Comparison of ENCODE assay signal across 9 cellular contexts in the genomic region with DNA sequence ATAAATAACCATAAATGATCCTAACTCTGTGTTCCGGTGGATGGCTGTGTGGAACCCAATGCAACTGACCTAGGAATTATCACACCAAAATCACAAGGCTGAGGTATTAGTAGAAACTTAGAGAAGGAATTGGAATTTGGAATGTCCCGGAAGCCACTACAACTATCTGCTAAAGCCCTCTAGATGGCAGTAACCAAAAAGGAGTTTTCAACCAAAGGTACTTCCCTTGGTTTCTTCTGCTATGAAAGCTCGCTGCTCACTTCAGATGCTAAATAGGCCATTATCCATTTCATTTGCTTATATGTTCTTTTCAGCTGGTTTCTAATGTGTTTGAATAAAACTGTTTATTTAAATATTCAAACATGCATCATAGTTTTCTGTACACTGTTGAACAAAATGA.
A peak's percentile ranks its signal among the peaks of the same experiment; 100 is the strongest.
DNase-seq lines count a peak whose midpoint lies in the region; ATAC-seq and TF ChIP-seq lines count a peak whose summit lies in the region.
"Had no signal": no experiment of that assay in that cellular context is flagged by ENCODE, and none has a peak within 500 bp of the region (broad histone marks: within the 10 kb centered on the region; RNA-seq: fewer than 3 reads in every experiment).

No MANE protein-coding gene starts in this region.

- no peak overlapping the region for H3K27ac ChIP-seq in dorsolateral prefrontal cortex
- H3K27ac ChIP-seq in CD4-positive, alpha-beta memory T cell (ENCODE audit: low read depth, low read length) = no peak overlapping the region

- H3K36me3 ChIP-seq in NT2/D1 (ENCODE audit: insufficient read depth, insufficient read length, low read length) = no peaks in the 10 kb centered on the region
- H3K36me3 ChIP-seq in CD4-positive, alpha-beta memory T cell (ENCODE audit: insufficient read depth, low read length) = no peaks in the 10 kb centered on the region

- intact Hi-C loops in dorsolateral prefrontal cortex (cut with DNase I) = no loop called here
- intact Hi-C loops in CD4-positive, alpha-beta memory T cell (cut with micrococcal nuclease) = no loop called here

- H3K9me3 Mint-ChIP-seq in CD4-positive, alpha-beta memory T cell = peaks cover 2 to 6% (median 5%) of the 10 kb centered on the region in 8 donors

- H3K36me3 Mint-ChIP-seq in CD4-positive, alpha-beta memory T cell = no peaks in the 10 kb centered on the region

- H3K27me3 Mint-ChIP-seq in CD4-positive, alpha-beta memory T cell = no peaks in the 10 kb centered on the region

- H3K27me3 ChIP-seq in NT2/D1 (ENCODE audit: insufficient read depth, insufficient read length) = no peaks in the 10 kb centered on the region
- no peaks in the 10 kb centered on the region for H3K27me3 ChIP-seq in dorsolateral prefrontal cortex
- no peaks in the 10 kb centered on the region for H3K27me3 ChIP-seq in CD4-positive, alpha-beta memory T cell (ENCODE audit: insufficient read depth, low read length)

- H3K9ac ChIP-seq in NT2/D1 (ENCODE audit: insufficient read length, low read depth) = no peak overlapping the region

- ATAC-seq in HG02970 (IDR thresholded peaks at IDR 0.05; ENCODE audit: low FRiP score, unreplicated experiment) = no peak

- no peaks in the 10 kb centered on the region for H3K9me3 ChIP-seq in NT2/D1 (ENCODE audit: insufficient read depth, low read length)
- no peaks in the 10 kb centered on the region for H3K9me3 ChIP-seq in CD4-positive, alpha-beta memory T cell (ENCODE audit: control insufficient read depth in 1 of 2, low read length in 2 of 2)

- POLR2A ChIA-PET in CD4-positive, alpha-beta memory T cell (lab: Charles Lee; ENCODE audit: partially characterized antibody) = no interaction called here

- H3K4me3 Mint-ChIP-seq in CD4-positive, alpha-beta memory T cell = no peak overlapping the region

- H3K4me1 ChIP-seq in NT2/D1 (ENCODE audit: insufficient read depth, insufficient read length) = no peaks in the 10 kb centered on the region
- H3K4me1 ChIP-seq in CD4-positive, alpha-beta memory T cell (ENCODE audit: insufficient read depth, low read length) = no peaks in the 10 kb centered on the region

- DNase-seq in NCI-H1436 (lab: John Stamatoyannopoulos, UW) (peak; percentile 9), NCI-H1436 treated with DMSO at 0.1 percent for 48 hours (lab: John Stamatoyannopoulos, UW) (no peak), NT2/D1 (ENCODE audit: low read depth, low spot score) (peak; percentile 20), dorsolateral prefrontal cortex (no peak), renal cortical epithelial cell (ENCODE audit: low read depth) (peak; percentile 64), islet precursor cell (no peak)
- DNase-seq in CD4-positive, alpha-beta memory T cell = no peak
- DNase-seq: activated CD4-positive, CD25-positive, alpha-beta regulatory T cell treated with anti-CD3 and anti-CD28 coated beads, Interleukin-2, amount 50 U/mL, for 72 hours had no signal

- H3K4me3 ChIP-seq in NT2/D1 (ENCODE audit: insufficient read length, low read depth) (no peak overlapping the region), dorsolateral prefrontal cortex (no peak overlapping the region)
- no peak overlapping the region for H3K4me3 ChIP-seq in CD4-positive, alpha-beta memory T cell (ENCODE audit: low read length in 2 of 2)

- H3K27ac Mint-ChIP-seq in CD4-positive, alpha-beta memory T cell = no peak overlapping the region

- peak in 54 of 56 donors; percentile 27 to 68 (median 51) for TF ChIP-seq CTCF in dorsolateral prefrontal cortex (IDR thresholded peaks at IDR 0.05 in 54 of 56, conservative IDR thresholded peaks at IDR 0.05 in 2 of 56; ENCODE audit: low read depth in 1 of 56, partially characterized antibody in 56 of 56)

- no peaks in the 10 kb centered on the region for H3K4me1 Mint-ChIP-seq in CD4-positive, alpha-beta memory T cell

- CTCF ChIA-PET in CD4-positive, alpha-beta memory T cell (lab: Charles Lee; ENCODE audit: partially characterized antibody) = no interaction called here

Comparison
In these comparisons a context has a peak if more than half of its experiments do, and no peak if none do; other contexts are left out.
1. DNase-seq: peak in NCI-H1436 (single experiment), NT2/D1 (single experiment) and renal cortical epithelial cell (single experiment); none in NCI-H1436 treated with DMSO at 0.1 percent for 48 hours (single experiment), dorsolateral prefrontal cortex (0 of 10), islet precursor cell (single experiment) and CD4-positive, alpha-beta memory T cell (0 of 5).